Comparison of ENCODE assay signal across 8 cellular contexts in the genomic region with DNA sequence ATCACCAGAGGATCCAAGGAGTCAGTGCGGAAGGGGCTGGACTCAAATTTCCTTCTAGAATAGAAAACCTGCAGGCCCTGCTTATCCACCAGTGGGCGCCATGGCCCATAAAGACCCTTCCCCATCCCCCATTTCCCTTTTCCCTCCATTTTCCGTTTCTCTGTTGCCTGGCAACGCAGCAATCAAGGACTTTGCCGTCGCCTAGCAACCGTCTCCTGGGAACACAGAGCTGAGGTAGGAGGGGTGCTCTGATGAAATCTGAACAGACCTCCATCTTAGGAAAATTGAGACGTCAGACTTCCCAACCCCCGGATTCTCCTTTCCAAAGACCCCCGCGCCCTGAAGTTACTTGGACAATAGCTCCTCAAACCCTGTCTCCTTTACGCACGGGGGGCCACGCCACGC. TPM values are rescaled to one million over a fixed set of nuclear protein-coding genes. Genes with fewer than 3 reads are reported as not detected.
DNase-seq lines count a peak whose midpoint lies in the region; ATAC-seq lines count a peak whose summit lies in the region.

No MANE protein-coding gene starts in this region.

- H3K27me3 Mint-ChIP-seq in activated T-helper 17 cell treated with anti-CD3 and anti-CD28 coated beads, Interleukin-2, amount 50 U/mL, for 72 hours = peaks cover 4% of the 10 kb centered on the region

- peaks cover 6% of the 10 kb centered on the region for H3K36me3 Mint-ChIP-seq in activated T-helper 17 cell treated with anti-CD3 and anti-CD28 coated beads, Interleukin-2, amount 50 U/mL, for 72 hours (ENCODE audit: low read depth)

- DNase-seq in DMS153 (lab: John Stamatoyannopoulos, UW) (peak; percentile 83), NCI-H524 treated with DMSO at 0.1 percent for 48 hours (lab: John Stamatoyannopoulos, UW) (peak; percentile 52), foreskin melanocyte (peak; percentile 67)

- peak overlapping the region; percentile 93 for H3K4me3 Mint-ChIP-seq in activated T-helper 17 cell treated with anti-CD3 and anti-CD28 coated beads, Interleukin-2, amount 50 U/mL, for 72 hours

- peak overlapping the region; percentile 91 for H3K27ac Mint-ChIP-seq in activated T-helper 17 cell treated with anti-CD3 and anti-CD28 coated beads, Interleukin-2, amount 50 U/mL, for 72 hours

- no peaks in the 10 kb centered on the region for H3K27me3 ChIP-seq in neuron (ENCODE audit: insufficient read depth, low read length)

- H3K36me3 ChIP-seq in neuron (ENCODE audit: insufficient read depth, low read length) = no peaks in the 10 kb centered on the region

- ATAC-seq in HG03108 (IDR thresholded peaks at IDR 0.05; ENCODE audit: unreplicated experiment) (peak; percentile 4), GM18519 (IDR thresholded peaks at IDR 0.05; ENCODE audit: low FRiP score, unreplicated experiment) (no peak), HG02970 (IDR thresholded peaks at IDR 0.05; ENCODE audit: low FRiP score, unreplicated experiment) (no peak)
- peak; percentile 11 for ATAC-seq in activated T-helper 17 cell treated with anti-CD3 and anti-CD28 coated beads, Interleukin-2, amount 50 U/mL, for 72 hours (replicated peaks)

- no peaks in the 10 kb centered on the region for H3K9me3 Mint-ChIP-seq in activated T-helper 17 cell treated with anti-CD3 and anti-CD28 coated beads, Interleukin-2, amount 50 U/mL, for 72 hours

- H3K4me3 ChIP-seq in neuron (ENCODE audit: low read length) = peak overlapping the region; percentile 50

- H2AFZ ChIP-seq in neuron (ENCODE audit: low read depth, low read length) = no peak overlapping the region

- no peaks in the 10 kb centered on the region for H3K9me3 ChIP-seq in neuron (ENCODE audit: low read length)

- H3K4me1 Mint-ChIP-seq in activated T-helper 17 cell treated with anti-CD3 and anti-CD28 coated beads, Interleukin-2, amount 50 U/mL, for 72 hours = peaks cover 35% of the 10 kb centered on the region

- H3K4me1 ChIP-seq in neuron (ENCODE audit: insufficient read depth, low read length) = peaks cover 46% of the 10 kb centered on the region

RNA-seq across cellular contexts. Expression of a gene that starts 5.7 kb away (rescaled TPM):
- 10 to 100 TPM in 1 of 2 donors, 1 to 10 TPM in 1; 5.9 to 19.4 TPM for total RNA-seq in activated T-helper 17 cell treated with anti-CD3 and anti-CD28 coated beads, Interleukin-2, amount 50 U/mL, for 72 hours

RNA-seq across cellular contexts. Expression of a gene that starts 5.8 kb away (rescaled TPM):
- total RNA-seq in activated T-helper 17 cell treated with anti-CD3 and anti-CD28 coated beads, Interleukin-2, amount 50 U/mL, for 72 hours = 100 to 1,000 TPM; 495 to 517 TPM

RNA-seq across cellular contexts. Expression of a gene that starts 20.4 kb away (rescaled TPM):
- total RNA-seq in activated T-helper 17 cell treated with anti-CD3 and anti-CD28 coated beads, Interleukin-2, amount 50 U/mL, for 72 hours = 10 to 100 TPM; 49.1 to 77.5 TPM

RNA-seq across cellular contexts. Expression of a gene that starts 25.4 kb away (rescaled TPM):
- total RNA-seq in activated T-helper 17 cell treated with anti-CD3 and anti-CD28 coated beads, Interleukin-2, amount 50 U/mL, for 72 hours = 10 to 100 TPM; 43.5 to 52.3 TPM

RNA-seq across cellular contexts. Expression of a gene that starts 28.4 kb away (rescaled TPM):
- 100 to 1,000 TPM; 190 to 239 TPM for total RNA-seq in activated T-helper 17 cell treated with anti-CD3 and anti-CD28 coated beads, Interleukin-2, amount 50 U/mL, for 72 hours

Comparison
In these comparisons a context has a peak if more than half of its experiments do, and no peak if none do; other contexts are left out.
1. ATAC-seq: peak in HG03108 (single experiment) and activated T-helper 17 cell treated with anti-CD3 and anti-CD28 coated beads, Interleukin-2, amount 50 U/mL, for 72 hours (single experiment); none in GM18519 (single experiment) and HG02970 (single experiment).
2. Peak in every context shown above with its lines, with median percentiles within 50 percentile points of each other: DNase-seq.